8 cellular contexts compared by ENCODE assay signal in the genomic region with DNA sequence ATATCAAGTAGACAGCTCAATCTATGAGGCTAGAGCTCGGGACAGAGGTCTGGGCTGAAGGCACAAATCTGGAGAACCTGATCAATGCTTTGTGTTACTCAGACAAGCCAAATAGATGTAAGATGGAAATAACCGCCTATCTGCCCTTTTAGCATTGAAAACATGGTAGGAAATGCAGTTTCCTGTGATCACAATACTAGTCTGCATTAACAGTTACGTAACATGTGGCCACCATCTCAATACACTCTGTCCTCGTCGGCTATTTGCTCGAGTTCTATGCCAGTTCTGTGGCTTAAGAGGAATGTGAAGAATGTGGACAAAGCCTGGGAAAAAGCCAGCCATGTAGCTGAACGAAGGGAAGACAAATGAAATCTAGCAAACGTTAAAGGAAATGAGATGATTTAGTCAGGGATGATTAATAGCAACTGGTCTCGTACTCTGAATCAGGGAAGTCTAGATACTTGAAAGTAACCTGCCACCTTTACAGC.
DNase-seq lines count a peak whose midpoint lies in the region; ATAC-seq and TF ChIP-seq lines count a peak whose summit lies in the region.
"Had no signal": no experiment of that assay in that cellular context is flagged by ENCODE, and none has a peak within 500 bp of the region (broad histone marks: within the 10 kb centered on the region; RNA-seq: fewer than 3 reads in every experiment).

No MANE protein-coding gene starts in this region.

- H3K27ac Mint-ChIP-seq in immature natural killer cell, result no peak overlapping the region

- no peaks in the 10 kb centered on the region for H3K36me3 Mint-ChIP-seq in immature natural killer cell

- peaks cover 5 to 19% of the 10 kb centered on the region in 2 donors for H3K4me1 ChIP-seq in ascending aorta
- peaks cover 10% of the 10 kb centered on the region for H3K4me1 ChIP-seq in suprapubic skin

- peak; percentile 99 for DNase-seq in HS-27A (ENCODE audit: low read depth)
- peak in 1 of 2 donors; percentile 87 for DNase-seq in ascending aorta (ENCODE audit: low spot score in 2 of 2)
- DNase-seq in iPS-NIHi7 (ENCODE audit: extremely low spot score), result peak; percentile 48
- no peak for DNase-seq in suprapubic skin (ENCODE audit: low spot score in 2 of 2)
- DNase-seq in immature natural killer cell, result no peak
- no peak for DNase-seq in RPMI8226
- DNase-seq: activated gamma-delta T cell treated with Interleukin-2 at 50 U/mL for 16 hours had no signal

- TF ChIP-seq POLR2A in suprapubic skin (IDR thresholded peaks at IDR 0.05), result no peak

- H3K9me3 Mint-ChIP-seq in immature natural killer cell, result no peaks in the 10 kb centered on the region

- intact Hi-C loops in ascending aorta (cut with DNase I), result loop anchor here (2.0 kb wide), 1 partner anchor 59 kb away; no protein-coding TSS in a partner anchor

- H3K4me3 ChIP-seq in ascending aorta (no peak overlapping the region), suprapubic skin (no peak overlapping the region)

- TF ChIP-seq CTCF in ascending aorta (IDR thresholded peaks at IDR 0.05) (no peak), suprapubic skin (IDR thresholded peaks at IDR 0.05) (no peak)

- ATAC-seq in GM21619 (IDR thresholded peaks at IDR 0.05; ENCODE audit: unreplicated experiment), result no peak

- H3K27ac ChIP-seq in ascending aorta, result peak overlapping the region; percentile 74 to 88
- H3K27ac ChIP-seq in suprapubic skin, result peak overlapping the region; percentile 80

- H3K36me3 ChIP-seq in ascending aorta (no peaks in the 10 kb centered on the region), suprapubic skin (no peaks in the 10 kb centered on the region)

- no peaks in the 10 kb centered on the region for H3K4me1 Mint-ChIP-seq in immature natural killer cell

- H3K9me3 ChIP-seq in ascending aorta (no peaks in the 10 kb centered on the region), suprapubic skin (no peaks in the 10 kb centered on the region)

- H3K4me3 Mint-ChIP-seq in immature natural killer cell, result no peak overlapping the region

- 23% methylated on average over 9 of the region's 9 CpGs for WGBS in suprapubic skin

- H3K27me3 ChIP-seq in ascending aorta, result no peaks in the 10 kb centered on the region
- no peaks in the 10 kb centered on the region for H3K27me3 ChIP-seq in suprapubic skin

- H3K27me3 Mint-ChIP-seq in immature natural killer cell (ENCODE audit: low read depth in 3 of 3), result peaks cover 0 to 6% (median 2%) of the 10 kb centered on the region in 3 donors

- TF ChIP-seq EP300 in suprapubic skin (IDR thresholded peaks at IDR 0.05), result peak; percentile 77

Comparison
In these comparisons a context has a peak if more than half of its experiments do, and no peak if none do; other contexts are left out.
1. DNase-seq: peak in HS-27A (single experiment) and iPS-NIHi7 (single experiment); none in suprapubic skin (0 of 2), immature natural killer cell (0 of 3) and RPMI8226 (single experiment).